In genomic region chr20:59832406-59833156, GRCh38 we compare ENCODE assay signal across 19 cellular contexts.
"Had no signal": no experiment of that assay in that cellular context is flagged by ENCODE, and none has a peak within 500 bp of the region (broad histone marks: within the 10 kb centered on the region; RNA-seq: fewer than 3 reads in every experiment).

No MANE protein-coding gene starts in this region.

- H3K9ac ChIP-seq: neural progenitor cell had no signal

- H3K4me1 ChIP-seq: pancreas had no signal

- H3K36me3 ChIP-seq: neural progenitor cell, pancreas, suprapubic skin, upper lobe of left lung had no signal

- H3K27me3 ChIP-seq: pancreas, upper lobe of left lung had no signal

- H3K4me2 ChIP-seq: neural progenitor cell had no signal

- DNase-seq: activated CD4-positive, alpha-beta T cell treated with anti-CD3 and anti-CD28 coated beads for 1 hour; activated CD4-positive, alpha-beta T cell treated with anti-CD3 and anti-CD28 coated beads, Interleukin-2, amount 50 U/mL, for 4 hours; activated effector memory CD4-positive, alpha-beta T cell treated with Interleukin-2 at 50 U/mL for 16 hours; activated naive CD4-positive, alpha-beta T cell treated with anti-CD3 and anti-CD28 coated beads, Interleukin-2, amount 50 U/mL, for 16 hours; activated T-cell treated with anti-CD3 and anti-CD28 coated beads, Interleukin-2, amount 50 U/mL, for 4 hours; foreskin fibroblast; left cardiac atrium; mammary epithelial cell; naive B cell; stimulated activated CD4-positive, alpha-beta T cell treated with anti-CD3 and anti-CD28 coated beads, Interleukin-15, amount 100 ng/mL, for 24 hours; stimulated activated CD4-positive, alpha-beta T cell treated with anti-CD3 and anti-CD28 coated beads, Interleukin-4, amount 100 ng/mL, for 24 hours; stimulated activated naive CD4-positive, alpha-beta T cell; T-helper 1 cell; T1000 had no signal

- H3K9me3 ChIP-seq: pancreas, suprapubic skin, upper lobe of left lung had no signal

- H3K27ac Mint-ChIP-seq: naive B cell, neural progenitor cell had no signal

- H2AFZ ChIP-seq: neural progenitor cell had no signal

- H3K27ac ChIP-seq: coronary artery, neural progenitor cell, pancreas, suprapubic skin had no signal

- H3K4me3 ChIP-seq: coronary artery, neural progenitor cell, pancreas, suprapubic skin, upper lobe of left lung had no signal

- H3K9me3 Mint-ChIP-seq: activated T-cell treated with anti-CD3 and anti-CD28 coated beads, Interleukin-2, amount 50 U/mL, for 4 hours; neural progenitor cell had no signal

- H3K36me3 Mint-ChIP-seq: neural progenitor cell had no signal

- H3K4me3 Mint-ChIP-seq: activated T-cell treated with anti-CD3 and anti-CD28 coated beads, Interleukin-2, amount 50 U/mL, for 4 hours; neural progenitor cell had no signal
